ENCODE assay signal across 19 cellular contexts in genomic region chr9:129242191-129242953, GRCh38.
DNase-seq lines count a peak whose midpoint lies in the region; ATAC-seq and TF ChIP-seq lines count a peak whose summit lies in the region.
"Had no signal": no experiment of that assay in that cellular context is flagged by ENCODE, and none has a peak within 500 bp of the region (broad histone marks: within the 10 kb centered on the region; RNA-seq: fewer than 3 reads in every experiment).

No MANE protein-coding gene starts in this region.

- in situ Hi-C loops in GM13976 (cut with MboI; ENCODE audit: low sequenced_read_pairs, unreplicated experiment), result no loop called here

- H3K79me2 ChIP-seq in mesendoderm (ENCODE audit: control insufficient read depth, insufficient read depth, low read length), result no peaks in the 10 kb centered on the region

- no peaks in the 10 kb centered on the region for H3K36me3 Mint-ChIP-seq in activated T-cell treated with anti-CD3 and anti-CD28 coated beads, Interleukin-2, amount 50 U/mL, for 24 hours (ENCODE audit: low read depth)
- H3K36me3 Mint-ChIP-seq in activated T-cell treated with anti-CD3 and anti-CD28 coated beads, Interleukin-2, amount 50 U/mL, for 72 hours (ENCODE audit: insufficient read depth in 2 of 2), result no peaks in the 10 kb centered on the region
- peaks cover 2% of the 10 kb centered on the region for H3K36me3 Mint-ChIP-seq in central memory CD8-positive, alpha-beta T cell (ENCODE audit: insufficient read depth)
- H3K36me3 Mint-ChIP-seq: type B pancreatic cell had no signal

- ATAC-seq in activated T-cell treated with anti-CD3 and anti-CD28 coated beads, Interleukin-2, amount 50 U/mL, for 72 hours (replicated peaks in 1 of 2), result no peak
- no peak for ATAC-seq in central memory CD8-positive, alpha-beta T cell (replicated peaks; ENCODE audit: extremely low read depth, poor library complexity, severe bottlenecking)
- ATAC-seq in HG03457 (IDR thresholded peaks at IDR 0.05; ENCODE audit: unreplicated experiment) (no peak), GM18907 (IDR thresholded peaks at IDR 0.05; ENCODE audit: unreplicated experiment) (no peak)
- ATAC-seq: Panc1 had no signal

- H4K8ac ChIP-seq in mesendoderm (ENCODE audit: low read depth, low read length), result no peak overlapping the region

- H2BK5ac ChIP-seq in mesendoderm (ENCODE audit: low read length), result no peak overlapping the region

- no peak overlapping the region for H3K18ac ChIP-seq in mesendoderm (ENCODE audit: low read length)

- H3K9me3 ChIP-seq in subcutaneous abdominal adipose tissue (ENCODE audit: control insufficient read depth in 5 of 5, low read length in 5 of 5), result no peaks in the 10 kb centered on the region
- H3K9me3 ChIP-seq: BLaER1 treated with 17β-estradiol and CSF1 and Interleukin-3, amounts not matched to agents 10 nM and 100 nM; colonic mucosa; sigmoid colon had no signal

- H2BK120ac ChIP-seq in mesendoderm (ENCODE audit: low read depth, low read length), result no peak overlapping the region

- H3K27me3 Mint-ChIP-seq in activated T-cell treated with anti-CD3 and anti-CD28 coated beads, Interleukin-2, amount 50 U/mL, for 24 hours, result no peaks in the 10 kb centered on the region
- no peaks in the 10 kb centered on the region for H3K27me3 Mint-ChIP-seq in activated T-cell treated with anti-CD3 and anti-CD28 coated beads, Interleukin-2, amount 50 U/mL, for 72 hours (ENCODE audit: low read depth)
- no peaks in the 10 kb centered on the region for H3K27me3 Mint-ChIP-seq in central memory CD8-positive, alpha-beta T cell
- H3K27me3 Mint-ChIP-seq: type B pancreatic cell had no signal

- H3K27me3 ChIP-seq in mesendoderm (ENCODE audit: insufficient read depth, low read length, poor library complexity), result no peaks in the 10 kb centered on the region
- H3K27me3 ChIP-seq in subcutaneous abdominal adipose tissue (ENCODE audit: control insufficient read depth in 5 of 5, insufficient read depth in 4 of 5, low read length in 5 of 5), result peaks cover 0 to 4% (median 0%) of the 10 kb centered on the region in 5 donors
- H3K27me3 ChIP-seq: colonic mucosa, sigmoid colon had no signal

- H3K79me1 ChIP-seq in mesendoderm (ENCODE audit: low read length), result no peaks in the 10 kb centered on the region

- H3K4me1 ChIP-seq in mesendoderm (ENCODE audit: control insufficient read depth, low read depth, low read length) (peaks cover 1% of the 10 kb centered on the region), subcutaneous abdominal adipose tissue (ENCODE audit: control insufficient read depth in 5 of 5, insufficient read depth in 5 of 5, low read length in 5 of 5) (peaks cover 3 to 10% (median 6%) of the 10 kb centered on the region in 5 donors)
- H3K4me1 ChIP-seq: colonic mucosa had no signal

- DNase-seq in activated T-cell treated with anti-CD3 and anti-CD28 coated beads, Interleukin-2, amount 50 U/mL, for 24 hours, result no peak
- DNase-seq in activated T-cell treated with anti-CD3 and anti-CD28 coated beads, Interleukin-2, amount 50 U/mL, for 72 hours, result no peak
- DNase-seq in central memory CD8-positive, alpha-beta T cell (ENCODE audit: low spot score in 2 of 2), result no peak
- DNase-seq in mesendoderm (no peak), GM13976 (ENCODE audit: low spot score) (no peak)
- DNase-seq: 8988T; activated CD4-positive, alpha-beta T cell treated with anti-CD3 and anti-CD28 coated beads, Interleukin-2, amount 50 U/mL, for 4 hours; amygdala; colonic mucosa; DND-41; Kasumi-1; stimulated activated CD4-positive, alpha-beta T cell treated with anti-CD3 and anti-CD28 coated beads, Interleukin-4, amount 100 ng/mL, for 4 hours had no signal

- WGBS in mesendoderm (ENCODE audit: extremely low coverage, insufficient coverage, low lambda C conversion rate), result no CpG with 5 or more reads among the region's 15 CpGs

- peak overlapping the region; percentile 57 for H3K56ac ChIP-seq in mesendoderm (ENCODE audit: low read length)

- H3K27ac Mint-ChIP-seq in activated T-cell treated with anti-CD3 and anti-CD28 coated beads, Interleukin-2, amount 50 U/mL, for 24 hours, result peak overlapping the region; percentile 0
- no peak overlapping the region for H3K27ac Mint-ChIP-seq in activated T-cell treated with anti-CD3 and anti-CD28 coated beads, Interleukin-2, amount 50 U/mL, for 72 hours
- H3K27ac Mint-ChIP-seq in central memory CD8-positive, alpha-beta T cell (ENCODE audit: low read depth), result peak overlapping the region; percentile 10
- H3K27ac Mint-ChIP-seq: type B pancreatic cell had no signal

- no peak overlapping the region for H3K4me2 ChIP-seq in mesendoderm (ENCODE audit: low read length)
- H3K4me2 ChIP-seq: BLaER1 treated with 17β-estradiol and CSF1 and Interleukin-3, amounts not matched to agents 10 nM and 100 nM had no signal

- H2BK15ac ChIP-seq in mesendoderm (replicated peaks; ENCODE audit: low read depth), result no peak overlapping the region

- no peaks in the 10 kb centered on the region for H3K9me3 Mint-ChIP-seq in activated T-cell treated with anti-CD3 and anti-CD28 coated beads, Interleukin-2, amount 50 U/mL, for 24 hours
- no peaks in the 10 kb centered on the region for H3K9me3 Mint-ChIP-seq in activated T-cell treated with anti-CD3 and anti-CD28 coated beads, Interleukin-2, amount 50 U/mL, for 72 hours
- H3K9me3 Mint-ChIP-seq in central memory CD8-positive, alpha-beta T cell, result no peaks in the 10 kb centered on the region
- H3K9me3 Mint-ChIP-seq: type B pancreatic cell had no signal

- H3K36me3 ChIP-seq in mesendoderm (ENCODE audit: control insufficient read depth, insufficient read depth, low read length), result no peaks in the 10 kb centered on the region
- H3K36me3 ChIP-seq in subcutaneous abdominal adipose tissue (ENCODE audit: control insufficient read depth in 5 of 5, insufficient read depth in 5 of 5, low read length in 5 of 5), result no peaks in the 10 kb centered on the region
- H3K36me3 ChIP-seq: BLaER1 treated with 17β-estradiol and CSF1 and Interleukin-3, amounts not matched to agents 10 nM and 100 nM; colonic mucosa; sigmoid colon had no signal

- H3K27ac ChIP-seq in mesendoderm (ENCODE audit: low read depth, low read length), result no peak overlapping the region
- peak overlapping the region; percentile 71 for H3K27ac ChIP-seq in subcutaneous abdominal adipose tissue (ENCODE audit: low read depth, low read length)
- H3K27ac ChIP-seq: BLaER1 treated with 17β-estradiol and CSF1 and Interleukin-3, amounts not matched to agents 10 nM and 100 nM; colonic mucosa had no signal

- no peak overlapping the region for H3K4ac ChIP-seq in mesendoderm (ENCODE audit: low read depth, low read length)

- H2AK5ac ChIP-seq in mesendoderm (ENCODE audit: low read length), result no peak overlapping the region

- H3K9ac ChIP-seq in mesendoderm (ENCODE audit: low read length) (no peak overlapping the region), subcutaneous abdominal adipose tissue (ENCODE audit: low read length in 5 of 5) (no peak overlapping the region)
- H3K9ac ChIP-seq: BLaER1 treated with 17β-estradiol and CSF1 and Interleukin-3, amounts not matched to agents 10 nM and 100 nM had no signal

- no peak overlapping the region for H3K23ac ChIP-seq in mesendoderm (ENCODE audit: low read length)

- TF ChIP-seq CTCF in GM13976 (IDR thresholded peaks at IDR 0.05; ENCODE audit: borderline replicate concordance, control extremely low read depth, extremely low read depth, insufficient read depth, missing control alignments), result no peak

- no peak overlapping the region for H3K4me3 ChIP-seq in mesendoderm (ENCODE audit: low read length)
- no peak overlapping the region for H3K4me3 ChIP-seq in subcutaneous abdominal adipose tissue (ENCODE audit: low read depth in 1 of 5, low read length in 5 of 5)
- H3K4me3 ChIP-seq: BLaER1 treated with 17β-estradiol and CSF1 and Interleukin-3, amounts not matched to agents 10 nM and 100 nM; colonic mucosa; sigmoid colon had no signal

- H3K4me1 Mint-ChIP-seq in activated T-cell treated with anti-CD3 and anti-CD28 coated beads, Interleukin-2, amount 50 U/mL, for 24 hours (ENCODE audit: low read depth), result peaks cover 23% of the 10 kb centered on the region
- peaks cover 24% of the 10 kb centered on the region for H3K4me1 Mint-ChIP-seq in activated T-cell treated with anti-CD3 and anti-CD28 coated beads, Interleukin-2, amount 50 U/mL, for 72 hours (ENCODE audit: low read depth)
- peaks cover 36% of the 10 kb centered on the region for H3K4me1 Mint-ChIP-seq in central memory CD8-positive, alpha-beta T cell

- no peak overlapping the region for H3K4me3 Mint-ChIP-seq in activated T-cell treated with anti-CD3 and anti-CD28 coated beads, Interleukin-2, amount 50 U/mL, for 24 hours
- no peak overlapping the region for H3K4me3 Mint-ChIP-seq in activated T-cell treated with anti-CD3 and anti-CD28 coated beads, Interleukin-2, amount 50 U/mL, for 72 hours
- H3K4me3 Mint-ChIP-seq in central memory CD8-positive, alpha-beta T cell, result no peak overlapping the region
- H3K4me3 Mint-ChIP-seq: type B pancreatic cell had no signal

- no peak overlapping the region for H4K5ac ChIP-seq in mesendoderm (ENCODE audit: low read length)
